ENCODE assay signal across 1 cellular context in the genomic region with DNA sequence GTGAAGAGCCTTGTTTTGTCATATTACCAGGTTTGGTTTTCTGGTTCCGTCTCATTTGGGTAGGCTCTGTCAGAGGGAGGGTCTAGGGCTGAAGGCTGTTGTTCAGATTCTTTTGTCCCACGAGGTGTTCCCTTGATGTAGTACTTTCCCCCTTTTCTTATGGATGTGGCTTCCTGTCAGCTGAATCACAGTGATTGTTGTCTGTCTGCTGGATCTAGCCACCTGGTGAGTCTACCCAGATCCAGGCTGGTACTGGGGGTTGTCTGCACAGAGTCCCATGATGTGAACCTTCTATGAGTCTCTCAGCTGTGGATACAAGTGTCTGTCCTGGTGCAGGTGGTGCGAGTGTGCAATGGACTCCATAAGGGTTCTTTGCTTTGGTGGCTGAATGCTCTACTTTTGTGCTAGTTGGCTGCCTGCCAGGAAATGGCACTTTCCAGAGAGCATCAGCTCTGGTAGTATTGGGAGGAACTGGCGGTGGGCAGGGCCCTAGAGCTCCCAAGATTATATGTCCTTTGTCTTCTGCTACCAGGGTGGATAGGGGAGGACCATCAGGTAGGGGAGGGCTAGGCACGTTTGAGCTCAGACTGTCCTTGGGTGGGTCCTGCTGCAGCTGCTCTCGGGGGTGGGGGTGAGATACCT.
TF ChIP-seq lines count a peak whose summit lies in the region.

No MANE protein-coding gene starts in this region.

TF ChIP-seq in H1, 55 proteins besides CTCF, POLR2A, EP300 and RAD21:
- no peak for TF ChIP-seq POU5F1 (IDR thresholded peaks at IDR 0.05; ENCODE audit: low read depth, low read length)
- TF ChIP-seq NANOG (IDR thresholded peaks at IDR 0.05; ENCODE audit: insufficient read depth, low read depth, low read length, poor library complexity, severe bottlenecking): peak; percentile 74
- TF ChIP-seq TEAD4 (IDR thresholded peaks at IDR 0.05; ENCODE audit: low read depth, low read length): no peak
- no peak for TF ChIP-seq TAF1 (IDR thresholded peaks at IDR 0.05; ENCODE audit: low read depth, low read length)
- no peak for TF ChIP-seq RNF2 (IDR thresholded peaks at IDR 0.05; ENCODE audit: borderline replicate concordance, low read depth, low read length, missing control alignments, poor library complexity, severe bottlenecking)
